ENCODE assay signal across 17 cellular contexts in genomic region chr12:100859063-100859627, GRCh38.
"Had no signal": no experiment of that assay in that cellular context is flagged by ENCODE, and none has a peak within 500 bp of the region (broad histone marks: within the 10 kb centered on the region; RNA-seq: fewer than 3 reads in every experiment).

No MANE protein-coding gene starts in this region.

- H3K27me3 ChIP-seq: body of pancreas, ovary, tibial artery had no signal

- H3K4me3 ChIP-seq: body of pancreas, left ventricle myocardium inferior, ovary, psoas muscle, tibial artery had no signal

- H3K9me3 ChIP-seq: body of pancreas, left ventricle myocardium inferior, ovary, psoas muscle, tibial artery had no signal

- DNase-seq: activated CD4-positive, alpha-beta memory T cell treated with anti-CD3 and anti-CD28 coated beads for 36 hours; activated CD4-positive, alpha-beta T cell treated with anti-CD3 and anti-CD28 coated beads for 36 hours; activated naive CD8-positive, alpha-beta T cell treated with anti-CD3 and anti-CD28 coated beads for 36 hours; activated T-cell treated with anti-CD3 and anti-CD28 coated beads for 4 hours; body of pancreas; effector memory CD8-positive, alpha-beta T cell; kidney; left ventricle myocardium inferior; naive B cell; ovary; psoas muscle; right cardiac atrium; small intestine; stimulated activated CD4-positive, alpha-beta T cell treated with anti-CD3 and anti-CD28 coated beads, Interleukin-4, amount 100 ng/mL, for 24 hours; stimulated activated naive CD4-positive, alpha-beta T cell; SW 1271; tibial artery had no signal

- H3K36me3 ChIP-seq: left ventricle myocardium inferior, ovary, tibial artery had no signal

- H3K4me1 ChIP-seq: body of pancreas, left ventricle myocardium inferior, psoas muscle, tibial artery had no signal

- H3K27ac ChIP-seq: body of pancreas, left ventricle myocardium inferior, ovary, psoas muscle, tibial artery had no signal
